Comparison of ENCODE assay signal across 8 cellular contexts in the genomic region with DNA sequence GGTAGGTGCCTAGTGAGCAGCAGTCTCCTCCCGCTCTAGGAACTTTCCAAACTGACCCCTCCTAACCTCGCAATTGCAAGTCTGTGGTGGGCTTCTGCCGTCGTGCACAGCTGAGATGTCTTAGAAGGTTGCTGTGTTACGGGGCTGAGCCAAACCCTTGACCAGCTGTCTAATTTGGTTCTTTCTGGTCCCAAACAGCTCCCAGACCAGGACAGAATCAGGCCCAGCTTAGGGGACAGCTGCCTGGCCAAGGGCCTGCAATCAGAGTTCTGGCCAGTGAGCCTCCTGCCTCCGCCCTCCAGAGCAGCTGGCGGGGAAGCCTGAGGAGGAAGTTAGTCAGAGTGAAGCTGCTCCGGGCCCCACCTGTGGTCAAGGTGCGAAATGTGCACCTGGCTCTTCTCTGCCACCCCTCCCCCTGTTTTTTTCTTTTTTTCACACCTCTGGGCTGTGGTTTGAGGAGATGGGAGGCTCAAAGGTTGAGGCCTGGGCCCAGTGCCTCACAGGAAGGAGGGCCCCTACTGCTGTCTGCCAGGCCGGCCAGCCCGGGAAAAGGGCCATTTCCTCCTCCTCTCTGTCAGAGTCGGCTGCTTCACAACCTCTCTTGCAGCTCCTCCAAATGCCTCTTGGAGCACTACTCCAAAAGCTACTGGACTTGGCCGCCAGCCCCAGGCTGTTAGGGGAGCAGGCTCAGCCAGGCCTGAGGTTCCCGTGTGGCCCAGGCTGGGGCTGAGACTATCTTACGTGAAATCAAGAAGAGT. TPM values are rescaled to one million over a fixed set of nuclear protein-coding genes. Genes with fewer than 3 reads are reported as not detected.
DNase-seq lines count a peak whose midpoint lies in the region; ATAC-seq and TF ChIP-seq lines count a peak whose summit lies in the region.

No MANE protein-coding gene starts in this region.

- H3K4me1 ChIP-seq in sigmoid colon = peaks cover 0 to 24% (median 10%) of the 10 kb centered on the region in 4 donors

- H3K27ac ChIP-seq in sigmoid colon = peak overlapping the region; percentile 71 to 79 (median 74)

- TF ChIP-seq POLR2A in GM19193 (IDR thresholded peaks at IDR 0.05; ENCODE audit: extremely low read depth, insufficient read depth, insufficient read length) = peak; percentile 48
- TF ChIP-seq POLR2A in sigmoid colon (IDR thresholded peaks at IDR 0.05) = no peak

- DNase-seq in AG10803 (ENCODE audit: low read depth) (peak; percentile 81), left cardiac atrium (peak; percentile 81), sigmoid colon (peak; percentile 93)
- DNase-seq in activated naive CD8-positive, alpha-beta T cell treated with anti-CD3 and anti-CD28 coated beads, Interleukin-2, amount 50 U/mL, for 24 hours = peak; percentile 68

- H3K9me3 ChIP-seq in sigmoid colon = no peaks in the 10 kb centered on the region

- H3K9me3 Mint-ChIP-seq in activated naive CD8-positive, alpha-beta T cell treated with anti-CD3 and anti-CD28 coated beads, Interleukin-2, amount 50 U/mL, for 24 hours = no peaks in the 10 kb centered on the region

- no peaks in the 10 kb centered on the region for H3K36me3 ChIP-seq in sigmoid colon

- H3K4me1 Mint-ChIP-seq in activated naive CD8-positive, alpha-beta T cell treated with anti-CD3 and anti-CD28 coated beads, Interleukin-2, amount 50 U/mL, for 24 hours = peaks cover 71% of the 10 kb centered on the region

- TF ChIP-seq CTCF in AG10803 (conservative IDR thresholded peaks at IDR 0.05; ENCODE audit: low read length) = peak; percentile 44
- TF ChIP-seq CTCF in sigmoid colon (IDR thresholded peaks at IDR 0.05) = peak in 1 of 4 experiments; percentile 28

- peak overlapping the region; percentile 74 for H3K4me3 Mint-ChIP-seq in activated naive CD8-positive, alpha-beta T cell treated with anti-CD3 and anti-CD28 coated beads, Interleukin-2, amount 50 U/mL, for 24 hours

- peaks cover 4% of the 10 kb centered on the region for H3K36me3 Mint-ChIP-seq in activated naive CD8-positive, alpha-beta T cell treated with anti-CD3 and anti-CD28 coated beads, Interleukin-2, amount 50 U/mL, for 24 hours (ENCODE audit: low read depth)

- no peaks in the 10 kb centered on the region for H3K27me3 ChIP-seq in sigmoid colon

- no peak overlapping the region for H3K4me3 ChIP-seq in AG10803 (ENCODE audit: low read length)
- H3K4me3 ChIP-seq in sigmoid colon = no peak overlapping the region

- peak; percentile 49 for ATAC-seq in HG03432 (IDR thresholded peaks at IDR 0.05; ENCODE audit: unreplicated experiment)
- ATAC-seq in SK-N-SH treated with all-trans-retinoic acid at 6 μM for 48 hours = peak; percentile 94
- ATAC-seq in activated naive CD8-positive, alpha-beta T cell treated with anti-CD3 and anti-CD28 coated beads, Interleukin-2, amount 50 U/mL, for 24 hours = peak; percentile 37
- ATAC-seq in left cardiac atrium = peak; percentile 92 to 95
- ATAC-seq in GM18861 (IDR thresholded peaks at IDR 0.05; ENCODE audit: unreplicated experiment) = no peak

- peak overlapping the region; percentile 94 for H3K27ac Mint-ChIP-seq in activated naive CD8-positive, alpha-beta T cell treated with anti-CD3 and anti-CD28 coated beads, Interleukin-2, amount 50 U/mL, for 24 hours

- intact Hi-C loops in left cardiac atrium (cut with DNase I) (no loop called here), sigmoid colon (cut with DNase I) (no loop called here)

- 11 to 24% methylated on average over 15 of the region's 15 CpGs for WGBS in sigmoid colon, 2 donors

- H3K27me3 Mint-ChIP-seq in activated naive CD8-positive, alpha-beta T cell treated with anti-CD3 and anti-CD28 coated beads, Interleukin-2, amount 50 U/mL, for 24 hours = peaks cover 2% of the 10 kb centered on the region

- no peak for TF ChIP-seq EP300 in sigmoid colon (IDR thresholded peaks at IDR 0.05)

TF ChIP-seq in SK-N-SH treated with all-trans-retinoic acid at 6 μM for 48 hours, 23 proteins besides CTCF, POLR2A, EP300 and RAD21:
- no peak for TF ChIP-seq TCF4 (CRISPR knock-in tag; IDR thresholded peaks at IDR 0.05; ENCODE audit: borderline replicate concordance)
- TF ChIP-seq, protein P1, sequence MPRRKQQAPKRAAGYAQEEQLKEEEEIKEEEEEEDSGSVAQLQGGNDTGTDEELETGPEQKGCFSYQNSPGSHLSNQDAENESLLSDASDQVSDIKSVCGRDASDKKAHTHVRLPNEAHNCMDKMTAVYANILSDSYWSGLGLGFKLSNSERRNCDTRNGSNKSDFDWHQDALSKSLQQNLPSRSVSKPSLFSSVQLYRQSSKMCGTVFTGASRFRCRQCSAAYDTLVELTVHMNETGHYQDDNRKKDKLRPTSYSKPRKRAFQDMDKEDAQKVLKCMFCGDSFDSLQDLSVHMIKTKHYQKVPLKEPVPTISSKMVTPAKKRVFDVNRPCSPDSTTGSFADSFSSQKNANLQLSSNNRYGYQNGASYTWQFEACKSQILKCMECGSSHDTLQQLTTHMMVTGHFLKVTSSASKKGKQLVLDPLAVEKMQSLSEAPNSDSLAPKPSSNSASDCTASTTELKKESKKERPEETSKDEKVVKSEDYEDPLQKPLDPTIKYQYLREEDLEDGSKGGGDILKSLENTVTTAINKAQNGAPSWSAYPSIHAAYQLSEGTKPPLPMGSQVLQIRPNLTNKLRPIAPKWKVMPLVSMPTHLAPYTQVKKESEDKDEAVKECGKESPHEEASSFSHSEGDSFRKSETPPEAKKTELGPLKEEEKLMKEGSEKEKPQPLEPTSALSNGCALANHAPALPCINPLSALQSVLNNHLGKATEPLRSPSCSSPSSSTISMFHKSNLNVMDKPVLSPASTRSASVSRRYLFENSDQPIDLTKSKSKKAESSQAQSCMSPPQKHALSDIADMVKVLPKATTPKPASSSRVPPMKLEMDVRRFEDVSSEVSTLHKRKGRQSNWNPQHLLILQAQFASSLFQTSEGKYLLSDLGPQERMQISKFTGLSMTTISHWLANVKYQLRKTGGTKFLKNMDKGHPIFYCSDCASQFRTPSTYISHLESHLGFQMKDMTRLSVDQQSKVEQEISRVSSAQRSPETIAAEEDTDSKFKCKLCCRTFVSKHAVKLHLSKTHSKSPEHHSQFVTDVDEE (CRISPR knock-in tag; IDR thresholded peaks at IDR 0.05) = no peak
- TF ChIP-seq ARNTL (CRISPR knock-in tag; IDR thresholded peaks at IDR 0.05; ENCODE audit: borderline replicate concordance, low read depth) = no peak
- TF ChIP-seq ZC3H10 (CRISPR knock-in tag; IDR thresholded peaks at IDR 0.05) = no peak
- no peak for TF ChIP-seq SNAI2 (CRISPR knock-in tag; IDR thresholded peaks at IDR 0.05)
- TF ChIP-seq GLIS3 (CRISPR knock-in tag; IDR thresholded peaks at IDR 0.05) = no peak
- TF ChIP-seq BACH2 (CRISPR knock-in tag; IDR thresholded peaks at IDR 0.05; ENCODE audit: borderline replicate concordance) = no peak

RNA-seq across cellular contexts. Expression of a gene that starts 4.2 kb away (rescaled TPM):
- total RNA-seq in left cardiac atrium (under 1 TPM; 0.24 to 0.82 TPM), sigmoid colon (not detected)
- 1 to 10 TPM in 1 of 3 donors, under 1 TPM in 2; 0.60 to 6.5 (median 0.69) TPM for polyA plus RNA-seq in sigmoid colon

RNA-seq across cellular contexts. Expression of a gene that starts 44.3 kb away (rescaled TPM):
- total RNA-seq in left cardiac atrium (1 to 10 TPM; 1.2 to 1.3 TPM), sigmoid colon (1 to 10 TPM; 1.4 to 5.0 (median 3.9) TPM)
- 1 to 10 TPM in 1 of 3 donors, under 1 TPM in 2; 0.60 to 1.5 (median 0.69) TPM for polyA plus RNA-seq in sigmoid colon
